ENCODE assay signal across 14 cellular contexts in genomic region chr10:23399701-23400144, GRCh38. TPM values are rescaled to one million over a fixed set of nuclear protein-coding genes. Genes with fewer than 3 reads are reported as not detected.
DNase-seq lines count a peak whose midpoint lies in the region; ATAC-seq and TF ChIP-seq lines count a peak whose summit lies in the region.
"Had no signal": no experiment of that assay in that cellular context is flagged by ENCODE, and none has a peak within 500 bp of the region (broad histone marks: within the 10 kb centered on the region; RNA-seq: fewer than 3 reads in every experiment).

No MANE protein-coding gene starts in this region.

- TF ChIP-seq CTCF in kidney epithelial cell (IDR thresholded peaks at IDR 0.05; ENCODE audit: insufficient read depth, low read length, poor library complexity, severe bottlenecking): no peak
- no peak for TF ChIP-seq CTCF in thoracic aorta (IDR thresholded peaks at IDR 0.05)
- TF ChIP-seq CTCF in tibial nerve (IDR thresholded peaks at IDR 0.05): no peak

- ATAC-seq in thoracic aorta (ENCODE audit: insufficient number of reproducible peaks, low FRiP score, low read depth): peak; percentile 88
- ATAC-seq in HG02642 (IDR thresholded peaks at IDR 0.05; ENCODE audit: poor library complexity, unreplicated experiment): no peak
- no peak for ATAC-seq in HG02678 (IDR thresholded peaks at IDR 0.05; ENCODE audit: unreplicated experiment)
- ATAC-seq: activated CD8-positive, alpha-beta memory T cell treated with anti-CD3 and anti-CD28 coated beads, Interleukin-2, amount 10 ng/mL, durations not matched to agents 7 days and 5 days had no signal

- DNase-seq in HS-5 (ENCODE audit: low read depth) (peak; percentile 45), cerebellum (ENCODE audit: low spot score) (peak; percentile 9), kidney epithelial cell (ENCODE audit: low read depth) (peak; percentile 10), thoracic aorta (ENCODE audit: low spot score) (no peak), NCI-H748 treated with DMSO at 0.1 percent for 48 hours (lab: John Stamatoyannopoulos, UW) (no peak), tibial nerve (ENCODE audit: low spot score in 2 of 2) (no peak)
- DNase-seq: activated CD8-positive, alpha-beta memory T cell treated with anti-CD3 and anti-CD28 coated beads, Interleukin-2, amount 10 ng/mL, durations not matched to agents 7 days and 5 days; esophagus squamous epithelium; NCI-H2081 had no signal

- no peak for TF ChIP-seq POLR2A in tibial nerve (IDR thresholded peaks at IDR 0.05)

- no peak overlapping the region for H3K4me3 ChIP-seq in kidney epithelial cell (ENCODE audit: low read depth, low read length)
- peak overlapping the region; percentile 37 for H3K4me3 ChIP-seq in thoracic aorta
- no peak overlapping the region for H3K4me3 ChIP-seq in tibial nerve
- H3K4me3 ChIP-seq: ascending aorta, esophagus squamous epithelium, skin epidermis had no signal

- H3K4me1 ChIP-seq in thoracic aorta (ENCODE audit: control insufficient read depth in 1 of 2, low read depth in 2 of 2): peaks cover 5% of the 10 kb centered on the region in 2 donors
- no peaks in the 10 kb centered on the region for H3K4me1 ChIP-seq in tibial nerve
- H3K4me1 ChIP-seq: ascending aorta, esophagus squamous epithelium had no signal

- H3K27me3 ChIP-seq in kidney epithelial cell (ENCODE audit: control insufficient read depth, insufficient read depth, low read length) (no peaks in the 10 kb centered on the region), thoracic aorta (replicated peaks; ENCODE audit: insufficient read depth) (no peaks in the 10 kb centered on the region), tibial nerve (no peaks in the 10 kb centered on the region)
- H3K27me3 ChIP-seq: ascending aorta, esophagus squamous epithelium had no signal

- WGBS in tibial nerve, 2 donors: 82 to 84% methylated on average over 7 of the region's 7 CpGs

- TF ChIP-seq EP300 in tibial nerve (IDR thresholded peaks at IDR 0.05): no peak

- H3K27ac ChIP-seq in thoracic aorta: peak overlapping the region in 1 of 2 donors; percentile 27
- H3K27ac ChIP-seq in tibial nerve: no peak overlapping the region
- H3K27ac ChIP-seq: ascending aorta, esophagus squamous epithelium, skin epidermis had no signal

- H3K36me3 ChIP-seq in kidney epithelial cell (ENCODE audit: control insufficient read depth, insufficient read depth, low read length) (no peaks in the 10 kb centered on the region), thoracic aorta (no peaks in the 10 kb centered on the region), tibial nerve (no peaks in the 10 kb centered on the region)
- H3K36me3 ChIP-seq: ascending aorta, esophagus squamous epithelium had no signal

- H3K9me3 ChIP-seq in thoracic aorta (no peaks in the 10 kb centered on the region), tibial nerve (no peaks in the 10 kb centered on the region)
- H3K9me3 ChIP-seq: ascending aorta, esophagus squamous epithelium had no signal

RNA-seq across cellular contexts. Expression of gene OTUD1, which starts 39.2 kb away (rescaled TPM):
- total RNA-seq in cerebellum (10.3 TPM), kidney epithelial cell (13.7 and 14.4 TPM in 2 replicates), thoracic aorta (10 to 100 TPM; 13.3 to 17.3 TPM), tibial nerve (10 to 100 TPM; 12.1 to 18.6 (median 15.9) TPM)

RNA-seq across cellular contexts. Expression of gene C10orf67, which starts 55.1 kb away (rescaled TPM):
- total RNA-seq in cerebellum: 0.54 TPM
- 0.07 TPM in 1 of 2 replicates, not detected in the other for total RNA-seq in kidney epithelial cell
- not detected for total RNA-seq in thoracic aorta
- 1 to 10 TPM in 1 of 4 donors, under 1 TPM in 3; 0.30 to 1.6 (median 0.64) TPM for total RNA-seq in tibial nerve
- total RNA-seq: ascending aorta, OCI-LY7 had no signal

Comparison
In these comparisons a context has a peak if more than half of its experiments do, and no peak if none do; other contexts are left out.
1. DNase-seq: peak in HS-5 (single experiment), cerebellum (single experiment) and kidney epithelial cell (single experiment); none in thoracic aorta (single experiment), NCI-H748 treated with DMSO at 0.1 percent for 48 hours (single experiment) and tibial nerve (0 of 2).